In genomic region chr3:152779649-152780048, GRCh38 we compare ENCODE assay signal across 14 cellular contexts. TPM values are rescaled to one million over a fixed set of nuclear protein-coding genes. Genes with fewer than 3 reads are reported as not detected.
DNase-seq lines count a peak whose midpoint lies in the region; ATAC-seq and TF ChIP-seq lines count a peak whose summit lies in the region.
"Had no signal": no experiment of that assay in that cellular context is flagged by ENCODE, and none has a peak within 500 bp of the region (broad histone marks: within the 10 kb centered on the region; RNA-seq: fewer than 3 reads in every experiment).

No MANE protein-coding gene starts in this region.

- no peaks in the 10 kb centered on the region for H3K27me3 ChIP-seq in H7 (ENCODE audit: control insufficient read depth, insufficient read depth, low read length)
- H3K27me3 ChIP-seq: cardiac muscle cell, tibial nerve had no signal

- no peaks in the 10 kb centered on the region for H3K36me3 ChIP-seq in H7 (replicated peaks; ENCODE audit: control insufficient read depth, insufficient read depth, low read length)
- H3K36me3 ChIP-seq: cardiac muscle cell, tibial nerve had no signal

- ATAC-seq in HG03095 (IDR thresholded peaks at IDR 0.05; ENCODE audit: unreplicated experiment) (no peak), HG02588 (IDR thresholded peaks at IDR 0.05; ENCODE audit: unreplicated experiment) (no peak), GM18909 (IDR thresholded peaks at IDR 0.05; ENCODE audit: poor library complexity, unreplicated experiment) (no peak)

- no peak for TF ChIP-seq CTCF in astrocyte of the cerebellum (IDR thresholded peaks at IDR 0.05; ENCODE audit: low read depth, low read length, missing control alignments)

- DNase-seq in H7 (peak; percentile 5), astrocyte of the cerebellum (ENCODE audit: low read depth) (peak; percentile 12), iPS DF 4.7 (ENCODE audit: extremely low read depth, low spot score) (peak; percentile 28), stromal cell of bone marrow (ENCODE audit: low read depth) (peak; percentile 41)
- DNase-seq: activated CD4-positive, alpha-beta T cell treated with anti-CD3 and anti-CD28 coated beads, Interleukin-2, amount 50 U/mL, for 48 hours; activated effector memory CD4-positive, alpha-beta T cell treated with Interleukin-2 at 50 U/mL for 16 hours; erythroblast; naive B cell; NCI-H2171 had no signal

- H3K4me3 ChIP-seq in H7 (ENCODE audit: insufficient read depth, low read depth, low read length) (no peak overlapping the region), astrocyte of the cerebellum (ENCODE audit: low read depth, low read length) (no peak overlapping the region)
- H3K4me3 ChIP-seq: cardiac muscle cell, tibial nerve had no signal

- in situ Hi-C loops in astrocyte of the cerebellum (cut with HindIII; ENCODE audit: low sequenced_read_pairs) = no loop called here

RNA-seq across cellular contexts. Expression of gene P2RY1, which starts 55.3 kb away (rescaled TPM):
- total RNA-seq in H7 (2014; rRNA removed; shearing (Covaris generic)) = 25.1 and 38.2 TPM in 2 replicates
